Comparison of ENCODE assay signal across 21 cellular contexts in the genomic region with DNA sequence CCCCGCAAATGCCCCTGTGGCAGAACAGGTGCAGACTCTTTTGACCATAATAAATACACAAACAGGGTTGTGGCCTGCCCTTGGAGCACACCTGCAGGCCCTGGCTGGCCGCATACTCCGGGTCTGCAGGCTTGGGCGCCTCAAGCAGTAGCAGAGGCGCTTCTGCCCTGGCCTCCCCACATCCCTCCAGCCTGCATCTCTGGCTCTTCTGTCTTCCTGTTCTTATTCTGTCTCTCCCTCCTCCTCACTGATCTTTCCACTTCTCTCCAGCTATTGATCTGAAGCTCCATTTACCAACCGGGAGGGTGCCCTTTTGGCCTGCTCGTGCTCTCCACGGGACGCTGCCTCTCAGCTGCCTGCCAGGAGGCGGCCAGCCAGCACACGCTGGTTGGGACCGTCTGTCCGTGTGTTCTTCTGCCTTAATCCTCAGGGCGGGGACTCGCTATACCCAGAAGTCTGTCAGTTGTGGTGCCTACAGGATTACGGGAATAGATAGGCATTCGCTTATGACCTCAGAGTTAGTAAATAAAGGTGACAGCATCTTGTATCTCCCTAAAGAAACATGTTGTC. TPM values are rescaled to one million over a fixed set of nuclear protein-coding genes. Genes with fewer than 3 reads are reported as not detected.
DNase-seq lines count a peak whose midpoint lies in the region; ATAC-seq, FAIRE-seq and TF ChIP-seq lines count a peak whose summit lies in the region.
"Had no signal": no experiment of that assay in that cellular context is flagged by ENCODE, and none has a peak within 500 bp of the region (broad histone marks: within the 10 kb centered on the region; RNA-seq: fewer than 3 reads in every experiment).

No MANE protein-coding gene starts in this region.

- H3K4me2 ChIP-seq in keratinocyte (ENCODE audit: control insufficient read depth, extremely low read depth, insufficient read depth, low read depth, low read length) = no peak overlapping the region

- peaks cover 2% of the 10 kb centered on the region for H3K27me3 Mint-ChIP-seq in stimulated activated memory B cell treated with anti-CD40 and anti-IgM and Interleukin-4, amounts not matched to agents 10 μg/mL and 1 μg/mL and 100 μg/mL, for 72 hours
- H3K27me3 Mint-ChIP-seq: CD8-positive, alpha-beta memory T cell had no signal

- peak overlapping the region; percentile 25 for H2AFZ ChIP-seq in keratinocyte (ENCODE audit: control insufficient read depth, low read length)

- H3K4me1 Mint-ChIP-seq in stimulated activated memory B cell treated with anti-CD40 and anti-IgM and Interleukin-4, amounts not matched to agents 10 μg/mL and 1 μg/mL and 100 μg/mL, for 72 hours = peaks cover 19% of the 10 kb centered on the region

- DNase-seq in NCI-H510A treated with DMSO at 0.1 percent for 48 hours (lab: John Stamatoyannopoulos, UW) = peak; percentile 44
- DNase-seq in NCI-H510A (lab: John Stamatoyannopoulos, UW) = no peak
- peak; percentile 83 for DNase-seq in WERI-Rb-1
- no peak for DNase-seq in keratinocyte (ENCODE audit: low read depth, low spot score)
- DNase-seq in H4 (ENCODE audit: low spot score) = no peak
- DNase-seq in globus pallidus (ENCODE audit: low spot score) = no peak
- DNase-seq: activated CD4-positive, alpha-beta T cell treated with anti-CD3 and anti-CD28 coated beads, Interleukin-2, amount 10 ng/mL, durations not matched to agents 24 days and 14 days; activated T-cell treated with anti-CD3 and anti-CD28 coated beads, Interleukin-2, amount 50 U/mL, for 72 hours; CD8-positive, alpha-beta memory T cell; natural killer cell; NCI-H187 treated with DMSO at 0.1 percent for 48 hours; NK-92 treated with Interleukin-12 subunit alpha and Interleukin-12 subunit beta, amount 100 ng/mL, for 24 hours; stimulated activated CD4-positive, alpha-beta T cell treated with anti-CD3 and anti-CD28 coated beads, Interleukin-4, amount 100 ng/mL, for 24 hours had no signal

- no peaks in the 10 kb centered on the region for H3K36me3 Mint-ChIP-seq in stimulated activated memory B cell treated with anti-CD40 and anti-IgM and Interleukin-4, amounts not matched to agents 10 μg/mL and 1 μg/mL and 100 μg/mL, for 72 hours
- H3K36me3 Mint-ChIP-seq: natural killer cell had no signal

- no peaks in the 10 kb centered on the region for H3K9me3 ChIP-seq in WERI-Rb-1 (ENCODE audit: severe bottlenecking)
- H3K9me3 ChIP-seq in keratinocyte (ENCODE audit: control insufficient read depth, low read depth, low read length) = no peaks in the 10 kb centered on the region

- no peaks in the 10 kb centered on the region for H3K27me3 ChIP-seq in WERI-Rb-1 (ENCODE audit: insufficient read depth, low read depth, severe bottlenecking)
- H3K27me3 ChIP-seq in keratinocyte (ENCODE audit: control insufficient read depth, extremely low read depth, insufficient read depth, low read length) = peaks cover 7% of the 10 kb centered on the region

- dilution Hi-C loops in keratinocyte (cut with MboI; ENCODE audit: extremely low pct_ligation_motif_present, low sequenced_read_pairs) = no loop called here

- FAIRE-seq in keratinocyte (lab: Jason Lieb, UNC) = no peak
- FAIRE-seq: colon, GM18507 had no signal

- no peaks in the 10 kb centered on the region for H3K9me3 Mint-ChIP-seq in stimulated activated memory B cell treated with anti-CD40 and anti-IgM and Interleukin-4, amounts not matched to agents 10 μg/mL and 1 μg/mL and 100 μg/mL, for 72 hours
- H3K9me3 Mint-ChIP-seq: activated CD4-positive, alpha-beta T cell treated with anti-CD3 and anti-CD28 coated beads, Interleukin-2, amount 10 ng/mL, durations not matched to agents 24 days and 14 days; activated T-cell treated with anti-CD3 and anti-CD28 coated beads, Interleukin-2, amount 50 U/mL, for 72 hours; CD8-positive, alpha-beta memory T cell; natural killer cell had no signal

- H4K20me1 ChIP-seq in keratinocyte (ENCODE audit: control insufficient read depth, extremely low read depth, insufficient read depth, low read length) = no peaks in the 10 kb centered on the region

- ATAC-seq in stimulated activated memory B cell treated with anti-CD40 and anti-IgM and Interleukin-4, amounts not matched to agents 10 μg/mL and 1 μg/mL and 100 μg/mL, for 72 hours = no peak
- ATAC-seq in HG03097 (IDR thresholded peaks at IDR 0.05; ENCODE audit: low FRiP score, unreplicated experiment) = no peak
- ATAC-seq: activated T-cell treated with anti-CD3 and anti-CD28 coated beads, Interleukin-2, amount 50 U/mL, for 72 hours; HCT116; natural killer cell had no signal

- no peaks in the 10 kb centered on the region for H3K9me1 ChIP-seq in keratinocyte (ENCODE audit: control insufficient read depth, extremely low read depth, insufficient read depth, low read length)

- H3K4me3 Mint-ChIP-seq in stimulated activated memory B cell treated with anti-CD40 and anti-IgM and Interleukin-4, amounts not matched to agents 10 μg/mL and 1 μg/mL and 100 μg/mL, for 72 hours = no peak overlapping the region
- H3K4me3 Mint-ChIP-seq: activated CD4-positive, alpha-beta T cell treated with anti-CD3 and anti-CD28 coated beads, Interleukin-2, amount 10 ng/mL, durations not matched to agents 24 days and 14 days; activated T-cell treated with anti-CD3 and anti-CD28 coated beads, Interleukin-2, amount 50 U/mL, for 72 hours; CD8-positive, alpha-beta memory T cell; natural killer cell had no signal

- H3K27ac ChIP-seq in WERI-Rb-1 = peak overlapping the region; percentile 11; the same call in 1 of the 2 replicates
- H3K27ac ChIP-seq in keratinocyte (ENCODE audit: control insufficient read depth, insufficient read depth, low read length) = no peak overlapping the region
- H3K27ac ChIP-seq: 22Rv1, epithelial cell of prostate had no signal

- H3K27ac Mint-ChIP-seq in stimulated activated memory B cell treated with anti-CD40 and anti-IgM and Interleukin-4, amounts not matched to agents 10 μg/mL and 1 μg/mL and 100 μg/mL, for 72 hours = peak overlapping the region; percentile 5
- H3K27ac Mint-ChIP-seq: activated CD4-positive, alpha-beta T cell treated with anti-CD3 and anti-CD28 coated beads, Interleukin-2, amount 10 ng/mL, durations not matched to agents 24 days and 14 days; activated T-cell treated with anti-CD3 and anti-CD28 coated beads, Interleukin-2, amount 50 U/mL, for 72 hours; natural killer cell had no signal

- H3K36me3 ChIP-seq in WERI-Rb-1 (no peaks in the 10 kb centered on the region), keratinocyte (ENCODE audit: control insufficient read depth in 2 of 2, extremely low read depth in 1 of 2, insufficient read depth in 2 of 2, low read length in 2 of 2) (no peaks in the 10 kb centered on the region)

- no peak overlapping the region for H3K9ac ChIP-seq in keratinocyte (ENCODE audit: control insufficient read depth, extremely low read depth, insufficient read depth, low read length)

- H3K4me1 ChIP-seq in keratinocyte (ENCODE audit: control insufficient read depth, extremely low read depth, insufficient read depth, low read length) = peaks cover 5% of the 10 kb centered on the region

- no peaks in the 10 kb centered on the region for H3K79me2 ChIP-seq in keratinocyte (ENCODE audit: control insufficient read depth, insufficient read depth, low read length)

- H3K4me3 ChIP-seq in WERI-Rb-1 (ENCODE audit: low read depth, low read length) (no peak overlapping the region), keratinocyte (ENCODE audit: control insufficient read depth in 2 of 3, extremely low read depth in 1 of 3, insufficient read depth in 2 of 3, low read depth in 1 of 3, low read length in 3 of 3) (no peak overlapping the region)

- TF ChIP-seq CTCF in WERI-Rb-1 (IDR thresholded peaks at IDR 0.05; ENCODE audit: low read depth, low read length) = peak; percentile 28; the same call in 1 of the 2 replicates
- TF ChIP-seq CTCF in keratinocyte (optimal IDR thresholded peaks at IDR 0.05 in 1 of 3, IDR thresholded peaks at IDR 0.05 in 1 of 3, conservative IDR thresholded peaks at IDR 0.05 in 1 of 3; ENCODE audit: extremely low read depth in 1 of 3, insufficient read depth in 2 of 3, low read length in 3 of 3) = no peak

RNA-seq across cellular contexts. Expression of gene UPB1, which starts 5.2 kb away (rescaled TPM):
- polyA plus RNA-seq in keratinocyte = 0.03 TPM in 1 of 3 replicates, not detected in the others
- polyA plus RNA-seq in keratinocyte (2011; ENCODE audit: low read depth) = not detected
- polyA plus RNA-seq in keratinocyte (2011; cell fraction: cytosol; rRNA removed) = not detected in 2 replicates
- not detected in 2 replicates for polyA plus RNA-seq in keratinocyte (2011; cell fraction: nucleus; rRNA removed)
- not detected in 2 replicates for polyA plus RNA-seq in keratinocyte (2012; ENCODE audit: low replicate concordance)
- not detected in 3 replicates for polyA minus RNA-seq in keratinocyte
- not detected for polyA minus RNA-seq in keratinocyte (2011; cell fraction: cytosol; rRNA and poly(A)+ RNA removed)
- not detected in 2 replicates for polyA minus RNA-seq in keratinocyte (2011; cell fraction: nucleus; rRNA and poly(A)+ RNA removed)
- not detected in 2 replicates for total RNA-seq in H4 (2014; rRNA removed; shearing (Covaris generic))
- total RNA-seq: CD8-positive, alpha-beta memory T cell; renal cortical epithelial cell had no signal

RNA-seq across cellular contexts. Expression of gene GUCD1, which starts 54.6 kb away (rescaled TPM):
- 43.0 to 71.1 TPM (median 59.0 TPM) in 3 replicates for polyA plus RNA-seq in keratinocyte
- 16.1 TPM for polyA plus RNA-seq in keratinocyte (2011; ENCODE audit: low read depth)
- 51.4 and 75.0 TPM in 2 replicates for polyA plus RNA-seq in keratinocyte (2011; cell fraction: cytosol; rRNA removed)
- 37.2 and 39.3 TPM in 2 replicates for polyA plus RNA-seq in keratinocyte (2011; cell fraction: nucleus; rRNA removed)
- polyA plus RNA-seq in keratinocyte (2012; ENCODE audit: low replicate concordance) = 44.6 and 46.5 TPM in 2 replicates
- 55.4 to 157 TPM (median 104 TPM) in 3 replicates for polyA minus RNA-seq in keratinocyte
- 113 TPM for polyA minus RNA-seq in keratinocyte (2011; cell fraction: cytosol; rRNA and poly(A)+ RNA removed)
- 39.6 and 40.4 TPM in 2 replicates for polyA minus RNA-seq in keratinocyte (2011; cell fraction: nucleus; rRNA and poly(A)+ RNA removed)
- 42.2 and 72.2 TPM in 2 replicates for total RNA-seq in H4 (2014; rRNA removed; shearing (Covaris generic))

RNA-seq across cellular contexts. Expression of gene SNRPD3, which starts 55.5 kb away (rescaled TPM):
- 133 to 275 TPM (median 135 TPM) in 3 replicates for polyA plus RNA-seq in keratinocyte
- polyA plus RNA-seq in keratinocyte (2011; ENCODE audit: low read depth) = 103 TPM
- polyA plus RNA-seq in keratinocyte (2011; cell fraction: cytosol; rRNA removed) = 194 and 225 TPM in 2 replicates
- 114 and 127 TPM in 2 replicates for polyA plus RNA-seq in keratinocyte (2011; cell fraction: nucleus; rRNA removed)
- polyA plus RNA-seq in keratinocyte (2012; ENCODE audit: low replicate concordance) = 143 and 233 TPM in 2 replicates
- 181 to 246 TPM (median 231 TPM) in 3 replicates for polyA minus RNA-seq in keratinocyte
- 118 TPM for polyA minus RNA-seq in keratinocyte (2011; cell fraction: cytosol; rRNA and poly(A)+ RNA removed)
- 45.3 and 67.9 TPM in 2 replicates for polyA minus RNA-seq in keratinocyte (2011; cell fraction: nucleus; rRNA and poly(A)+ RNA removed)
- total RNA-seq in H4 (2014; rRNA removed; shearing (Covaris generic)) = 194 and 261 TPM in 2 replicates

Comparison
In these comparisons a context has a peak if more than half of its experiments do, and no peak if none do; other contexts are left out.
1. DNase-seq: peak in NCI-H510A treated with DMSO at 0.1 percent for 48 hours (single experiment) and WERI-Rb-1 (single experiment); none in NCI-H510A (single experiment), keratinocyte (single experiment), H4 (single experiment) and globus pallidus (single experiment).